Comparison of ENCODE assay signal across 14 cellular contexts in the genomic region with DNA sequence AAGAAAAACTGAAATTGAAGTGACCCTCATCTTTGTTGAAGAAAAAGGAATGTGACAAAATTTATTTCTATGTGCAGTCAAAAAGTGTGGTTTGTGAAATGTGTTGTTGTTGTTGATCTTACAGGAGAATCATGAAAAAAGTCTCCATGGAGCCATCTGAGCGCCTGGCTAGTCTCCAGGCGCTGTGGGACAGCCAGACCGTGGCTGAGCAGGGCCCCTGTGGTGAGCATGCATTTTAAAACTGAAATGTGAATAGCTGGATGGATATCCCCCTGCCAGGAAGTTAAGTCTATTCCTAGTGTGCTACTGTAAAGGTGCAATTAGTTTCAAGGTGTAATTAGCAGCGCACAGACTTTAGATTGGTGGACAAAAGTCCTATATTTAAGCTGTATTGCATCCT.
A peak's percentile ranks its signal among the peaks of the same experiment; 100 is the strongest.
DNase-seq lines count a peak whose midpoint lies in the region; ATAC-seq and TF ChIP-seq lines count a peak whose summit lies in the region.
"Had no signal": no experiment of that assay in that cellular context is flagged by ENCODE, and none has a peak within 500 bp of the region (broad histone marks: within the 10 kb centered on the region; RNA-seq: fewer than 3 reads in every experiment).

No MANE protein-coding gene starts in this region.

- H3K4me3 Mint-ChIP-seq in glutamatergic neuron (ENCODE audit: unreplicated experiment), result no peak overlapping the region
- H3K4me3 Mint-ChIP-seq: activated T-cell treated with anti-CD3 and anti-CD28 coated beads, Interleukin-2, amount 50 U/mL, for 24 hours; naive thymus-derived CD4-positive, alpha-beta T cell had no signal

- H3K27me3 Mint-ChIP-seq in glutamatergic neuron (ENCODE audit: unreplicated experiment), result peaks cover 2% of the 10 kb centered on the region
- H3K27me3 Mint-ChIP-seq: activated T-cell treated with anti-CD3 and anti-CD28 coated beads, Interleukin-2, amount 50 U/mL, for 24 hours; naive thymus-derived CD4-positive, alpha-beta T cell had no signal

- CTCF ChIA-PET in GM10248 (lab: Yijun Ruan, JAX), result interaction anchor here (1.1 to 1.4 kb wide), 3 partner anchors 9 to 184 kb away, joined by 3 read pairs; no protein-coding TSS in a partner anchor

- no peaks in the 10 kb centered on the region for H3K36me3 Mint-ChIP-seq in glutamatergic neuron (ENCODE audit: unreplicated experiment)

- H3K9me3 Mint-ChIP-seq in glutamatergic neuron (ENCODE audit: unreplicated experiment), result peaks cover 2% of the 10 kb centered on the region

- H3K27ac Mint-ChIP-seq in glutamatergic neuron (ENCODE audit: unreplicated experiment), result no peak overlapping the region
- H3K27ac Mint-ChIP-seq: activated T-cell treated with anti-CD3 and anti-CD28 coated beads, Interleukin-2, amount 50 U/mL, for 24 hours; naive thymus-derived CD4-positive, alpha-beta T cell had no signal

- in situ Hi-C loops in GM13976 (cut with MboI; ENCODE audit: low sequenced_read_pairs, unreplicated experiment), result no loop called here

- DNase-seq in COR-L47 (lab: John Stamatoyannopoulos, UW), result peak; percentile 88
- DNase-seq in M059J (ENCODE audit: low read depth), result peak; percentile 42
- peak; percentile 83 for DNase-seq in NCI-H748 treated with DMSO at 0.1 percent for 48 hours (lab: John Stamatoyannopoulos, UW)
- peak; percentile 42 for DNase-seq in glutamatergic neuron
- DNase-seq in omental fat pad (ENCODE audit: low spot score), result no peak
- no peak for DNase-seq in GM10248 (ENCODE audit: extremely low spot score)
- DNase-seq in GM13976 (ENCODE audit: low spot score), result no peak
- DNase-seq: activated T-cell treated with anti-CD3 and anti-CD28 coated beads, Interleukin-2, amount 50 U/mL, for 24 hours; aorta; naive thymus-derived CD4-positive, alpha-beta T cell; NCI-H226; small intestine; WERI-Rb-1 had no signal

- ATAC-seq in HG03565 (IDR thresholded peaks at IDR 0.05; ENCODE audit: unreplicated experiment) (no peak), omental fat pad (ENCODE audit: low FRiP score) (no peak)
- ATAC-seq: naive thymus-derived CD4-positive, alpha-beta T cell had no signal

- POLR2A ChIA-PET in GM10248 (lab: Yijun Ruan, JAX), result no interaction called here

- H3K4me1 Mint-ChIP-seq in glutamatergic neuron (ENCODE audit: low read depth, unreplicated experiment), result peaks cover 19% of the 10 kb centered on the region

- TF ChIP-seq CTCF in glutamatergic neuron (IDR thresholded peaks at IDR 0.05; ENCODE audit: partially characterized antibody, unreplicated experiment), result no peak
- no peak for TF ChIP-seq CTCF in omental fat pad (IDR thresholded peaks at IDR 0.05)
- TF ChIP-seq CTCF in GM10248 (IDR thresholded peaks at IDR 0.05; ENCODE audit: control extremely low read depth, extremely low read depth, low read depth, missing control alignments), result no peak
- TF ChIP-seq CTCF in GM13976 (IDR thresholded peaks at IDR 0.05; ENCODE audit: borderline replicate concordance, control extremely low read depth, extremely low read depth, insufficient read depth, missing control alignments), result no peak

Comparison
In these comparisons a context has a peak if more than half of its experiments do, and no peak if none do; other contexts are left out.
1. DNase-seq: peak in COR-L47 (single experiment), M059J (single experiment), NCI-H748 treated with DMSO at 0.1 percent for 48 hours (single experiment) and glutamatergic neuron (single experiment); none in omental fat pad (single experiment), GM10248 (single experiment) and GM13976 (single experiment).